ENCODE assay signal across 18 cellular contexts in the genomic region with DNA sequence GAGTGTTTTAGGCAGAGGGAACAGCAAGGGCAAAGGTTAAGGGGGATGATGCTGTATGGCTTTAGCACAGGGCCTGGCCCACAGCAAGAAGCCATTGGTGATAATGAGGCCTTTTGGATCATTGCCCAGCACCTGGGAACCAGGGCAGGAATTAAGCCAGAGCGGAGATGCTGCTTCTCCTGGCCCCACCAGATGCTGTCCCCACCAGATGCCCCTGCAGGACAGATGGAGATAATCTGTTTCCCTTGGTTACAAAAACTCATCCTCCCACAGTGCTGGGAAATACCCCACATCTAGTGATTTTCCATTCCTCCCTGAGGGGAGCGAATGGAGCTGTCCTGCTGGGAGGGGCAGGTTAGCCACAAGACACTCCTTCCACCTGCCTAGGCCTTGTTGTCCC. TPM values are rescaled to one million over a fixed set of nuclear protein-coding genes. Genes with fewer than 3 reads are reported as not detected.
DNase-seq lines count a peak whose midpoint lies in the region.
"Had no signal": no experiment of that assay in that cellular context is flagged by ENCODE, and none has a peak within 500 bp of the region (broad histone marks: within the 10 kb centered on the region; RNA-seq: fewer than 3 reads in every experiment).

No MANE protein-coding gene starts in this region.

- peaks cover 4% of the 10 kb centered on the region for H3K4me1 ChIP-seq in NT2/D1 (ENCODE audit: insufficient read depth, insufficient read length)
- H3K4me1 ChIP-seq: neural progenitor cell had no signal

- H3K36me3 ChIP-seq in H7 (replicated peaks; ENCODE audit: control insufficient read depth, insufficient read depth, low read length) = no peaks in the 10 kb centered on the region
- no peaks in the 10 kb centered on the region for H3K36me3 ChIP-seq in NT2/D1 (ENCODE audit: insufficient read depth, insufficient read length, low read length)
- H3K36me3 ChIP-seq: neural progenitor cell had no signal

- H3K9ac ChIP-seq in NT2/D1 (ENCODE audit: insufficient read length, low read depth) = peak overlapping the region; percentile 43
- H3K9ac ChIP-seq: neural progenitor cell had no signal

- H3K4me3 ChIP-seq in H7 (ENCODE audit: insufficient read depth, low read depth, low read length) = no peak overlapping the region
- H3K4me3 ChIP-seq in NT2/D1 (ENCODE audit: insufficient read length, low read depth) = no peak overlapping the region
- H3K4me3 ChIP-seq: neural progenitor cell had no signal

- no peaks in the 10 kb centered on the region for H3K27me3 ChIP-seq in H7 (ENCODE audit: control insufficient read depth, insufficient read depth, low read length)
- H3K27me3 ChIP-seq in NT2/D1 (ENCODE audit: insufficient read depth, insufficient read length) = no peaks in the 10 kb centered on the region
- H3K27me3 ChIP-seq: neural progenitor cell had no signal

- H3K9me3 ChIP-seq in NT2/D1 (ENCODE audit: insufficient read depth, low read length) = no peaks in the 10 kb centered on the region

- DNase-seq in H7 = peak; percentile 48
- DNase-seq in NCI-H1694 treated with DMSO at 0.1 percent for 48 hours (lab: John Stamatoyannopoulos, UW) = peak; percentile 89
- DNase-seq in NT2/D1 (ENCODE audit: low read depth, low spot score) = no peak
- peak; percentile 61 for DNase-seq in inferior parietal cortex (ENCODE audit: extremely low spot score)
- no peak for DNase-seq in hepatic stellate cell (ENCODE audit: low spot score)
- DNase-seq in SKM-1 treated with dmso at 0.1 percent for 144 hours (lab: John Stamatoyannopoulos, UW; ENCODE audit: unreplicated experiment) = no peak
- no peak for DNase-seq in AG20443 (ENCODE audit: low spot score)
- DNase-seq: activated CD4-positive, alpha-beta T cell treated with anti-CD3 and anti-CD28 coated beads, Interleukin-2, amount 10 ng/mL, durations not matched to agents 24 days and 14 days; activated CD8-positive, alpha-beta memory T cell treated with anti-CD3 and anti-CD28 coated beads, Interleukin-2, amount 50 U/mL, for 48 hours; activated naive CD4-positive, alpha-beta T cell treated with Interleukin-2 at 50 U/mL for 16 hours; C1 segment of cervical spinal cord; DND-41; Karpas-422; left cardiac atrium; NCI-H1930; trophoblast cell had no signal

RNA-seq across cellular contexts. Expression of gene OPRD1, which starts 18.8 kb away (rescaled TPM):
- total RNA-seq in H7 (2014; rRNA removed; shearing (Covaris generic)) = 0.52 and 0.81 TPM in 2 replicates
- total RNA-seq: left cardiac atrium, renal cortical epithelial cell had no signal

Comparison
In these comparisons a context has a peak if more than half of its experiments do, and no peak if none do; other contexts are left out.
1. DNase-seq: peak in H7 (single experiment), NCI-H1694 treated with DMSO at 0.1 percent for 48 hours (single experiment) and inferior parietal cortex (single experiment); none in NT2/D1 (single experiment), hepatic stellate cell (single experiment), SKM-1 treated with dmso at 0.1 percent for 144 hours (single experiment) and AG20443 (single experiment).